ENCODE assay signal across 12 cellular contexts in genomic region chr6:80541186-80541585, GRCh38.
DNase-seq lines count a peak whose midpoint lies in the region; ATAC-seq and TF ChIP-seq lines count a peak whose summit lies in the region.
"Had no signal": no experiment of that assay in that cellular context is flagged by ENCODE, and none has a peak within 500 bp of the region (broad histone marks: within the 10 kb centered on the region; RNA-seq: fewer than 3 reads in every experiment).

No MANE protein-coding gene starts in this region.

- peak overlapping the region; percentile 56; the same call in 1 of the 2 replicates for H4K5ac ChIP-seq in IMR-90 (ENCODE audit: low read depth, low read length)
- H4K5ac ChIP-seq in H9 (ENCODE audit: insufficient read length, low read depth, low read length) = no peak overlapping the region

- peaks cover 10% of the 10 kb centered on the region; the same call in 1 of the 2 replicates for H3K9me1 ChIP-seq in IMR-90 (ENCODE audit: insufficient read depth, low read length)

- no peak overlapping the region for H3K4me3 ChIP-seq in breast epithelium
- H3K4me3 ChIP-seq in IMR-90 (ENCODE audit: insufficient read depth, low read depth, low read length) = no peak overlapping the region
- H3K4me3 ChIP-seq in cardiac fibroblast (replicated peaks in 1 of 2; ENCODE audit: low read depth in 2 of 2, low read length in 2 of 2) = no peak overlapping the region
- no peak overlapping the region for H3K4me3 ChIP-seq in right cardiac atrium (ENCODE audit: low read length)
- no peak overlapping the region for H3K4me3 ChIP-seq in heart right ventricle
- H3K4me3 ChIP-seq: dorsolateral prefrontal cortex, Peyer's patch had no signal

- ATAC-seq in IMR-90 (ENCODE audit: low read depth) = peak; percentile 12
- ATAC-seq in right cardiac atrium = no peak
- no peak for ATAC-seq in heart right ventricle

- H4K8ac ChIP-seq in IMR-90 (ENCODE audit: low read depth in 2 of 2, low read length in 2 of 2) = peak overlapping the region; percentile 52 to 87; a peak in 3 of 4 replicates
- no peak overlapping the region for H4K8ac ChIP-seq in H9 (replicated peaks; ENCODE audit: insufficient read length, low read depth, low read length)

- H3K27ac ChIP-seq in breast epithelium = no peak overlapping the region
- H3K27ac ChIP-seq in IMR-90 (ENCODE audit: insufficient read depth, low read length) = no peak overlapping the region
- no peak overlapping the region for H3K27ac ChIP-seq in right cardiac atrium (ENCODE audit: low read length)
- H3K27ac ChIP-seq in heart right ventricle = no peak overlapping the region
- no peak overlapping the region for H3K27ac ChIP-seq in H9 (ENCODE audit: insufficient read length, low read depth, low read length)
- H3K27ac ChIP-seq: dorsolateral prefrontal cortex, Peyer's patch had no signal

- in situ Hi-C loops in IMR-90 (cut with MboI; ENCODE audit: low sequenced_read_pairs) = no loop called here

- H3K36me3 Mint-ChIP-seq in MCF 10A (ENCODE audit: insufficient read depth, unreplicated experiment) = peaks cover 17% of the 10 kb centered on the region
- H3K36me3 Mint-ChIP-seq in H9 (ENCODE audit: insufficient read depth in 1 of 3, low read depth in 3 of 3) = peaks cover 0 to 8% (median 4%) of the 10 kb centered on the region in 3 experiments; a peak in 4 of 7 replicates

- peaks cover 7% of the 10 kb centered on the region for H3K9me3 Mint-ChIP-seq in MCF 10A (ENCODE audit: unreplicated experiment)
- no peaks in the 10 kb centered on the region; a peak in 2 of 5 replicates for H3K9me3 Mint-ChIP-seq in H9

- TF ChIP-seq RAD21 in IMR-90 (IDR thresholded peaks at IDR 0.05; ENCODE audit: low read length) = 0 out of 2 replicates have a peak, but pooled peaks have one; percentile 4

- H2AK5ac ChIP-seq in IMR-90 (ENCODE audit: low read depth, low read length) (0 out of 2 replicates have a peak overlapping the region, but pooled peaks have one; percentile 6), H9 (ENCODE audit: insufficient read length, low read length) (no peak overlapping the region)

- peak overlapping the region; percentile 99 for H2BK5ac ChIP-seq in IMR-90 (ENCODE audit: low read depth, low read length, poor library complexity, severe bottlenecking)
- H2BK5ac ChIP-seq in H9 (ENCODE audit: insufficient read length, low read length) = no peak overlapping the region

- H3K27me3 ChIP-seq in breast epithelium (no peaks in the 10 kb centered on the region), IMR-90 (ENCODE audit: control insufficient read depth, insufficient read depth, low read length) (no peaks in the 10 kb centered on the region), right cardiac atrium (ENCODE audit: control insufficient read depth, insufficient read depth) (no peaks in the 10 kb centered on the region), heart right ventricle (no peaks in the 10 kb centered on the region), H9 (ENCODE audit: insufficient read depth, low read length) (no peaks in the 10 kb centered on the region)
- H3K27me3 ChIP-seq: BE2C, dorsolateral prefrontal cortex, Peyer's patch had no signal

- POLR2A ChIA-PET in MCF 10A (lab: Yijun Ruan, JAX) = no interaction called here
- POLR2A ChIA-PET in IMR-90 (lab: Charles Lee; ENCODE audit: unreplicated experiment) = no interaction called here

- H3K18ac ChIP-seq in IMR-90 (ENCODE audit: low read depth, low read length) (peak overlapping the region; percentile 97; the same call in 1 of the 2 replicates), H9 (ENCODE audit: insufficient read length, low read depth, low read length) (no peak overlapping the region)

- H3T11ph ChIP-seq in H9 (ENCODE audit: low read length) = no peak overlapping the region

- H3K27ac Mint-ChIP-seq in MCF 10A (ENCODE audit: low read depth, unreplicated experiment) = peak overlapping the region; percentile 68
- H3K27ac Mint-ChIP-seq in H9 = no peak overlapping the region

- H3K4me1 ChIP-seq in breast epithelium (no peaks in the 10 kb centered on the region), IMR-90 (ENCODE audit: control insufficient read depth, insufficient read depth, low read length) (peaks cover 21% of the 10 kb centered on the region), right cardiac atrium (ENCODE audit: control insufficient read depth, insufficient read depth, low read length) (no peaks in the 10 kb centered on the region), heart right ventricle (peaks cover 0 to 3% (median 0%) of the 10 kb centered on the region in 9 donors), H9 (ENCODE audit: insufficient read depth, low read length) (0 out of 2 replicates have a peak, but pooled peaks cover 2% of the 10 kb centered on the region)
- H3K4me1 ChIP-seq: BE2C, Peyer's patch had no signal

- H3K79me2 ChIP-seq in H9 (ENCODE audit: insufficient read depth, low read length) = no peaks in the 10 kb centered on the region

- H3K4ac ChIP-seq in IMR-90 (ENCODE audit: low read depth, low read length) (peak overlapping the region; percentile 97), H9 (ENCODE audit: low read depth, low read length) (no peak overlapping the region)

- H4K91ac ChIP-seq in IMR-90 (ENCODE audit: insufficient read depth, low read depth, low read length) = no peak overlapping the region
- H4K91ac ChIP-seq in H9 (ENCODE audit: insufficient read length, low read depth, low read length) = no peak overlapping the region

- H3K56ac ChIP-seq in IMR-90 (ENCODE audit: extremely low read depth, insufficient read depth, low read length) = peak overlapping the region; percentile 80; the same call in 1 of the 2 replicates
- no peak overlapping the region for H3K56ac ChIP-seq in H9 (ENCODE audit: insufficient read length, low read depth, low read length)

- H3K36me3 ChIP-seq in breast epithelium (no peaks in the 10 kb centered on the region), IMR-90 (ENCODE audit: control insufficient read depth, insufficient read depth, low read length) (no peaks in the 10 kb centered on the region), heart right ventricle (no peaks in the 10 kb centered on the region)
- H3K36me3 ChIP-seq: BE2C, Peyer's patch had no signal

- dilution Hi-C loops in IMR-90 (cut with HindIII; ENCODE audit: low sequenced_read_pairs, unreplicated experiment) = no loop called here

- 0 out of 4 replicates have a peak, but pooled peaks cover 0 to 4% of the 10 kb centered on the region in 2 experiments for H3K79me1 ChIP-seq in IMR-90 (ENCODE audit: low read depth in 1 of 2, low read length in 2 of 2)
- no peaks in the 10 kb centered on the region for H3K79me1 ChIP-seq in H9 (ENCODE audit: insufficient read depth, low read depth, low read length, poor library complexity, severe bottlenecking)

- H2AFZ ChIP-seq in IMR-90 (replicated peaks; ENCODE audit: low read length, poor library complexity) (peak overlapping the region; percentile 19), H9 (ENCODE audit: low read length) (no peak overlapping the region)

- H2BK120ac ChIP-seq in IMR-90 (ENCODE audit: low read depth, low read length) = peak overlapping the region; percentile 99
- no peak overlapping the region for H2BK120ac ChIP-seq in H9 (ENCODE audit: low read depth, low read length, poor library complexity, severe bottlenecking)

- H2BK15ac ChIP-seq in IMR-90 (ENCODE audit: low read depth, low read length) = peak overlapping the region; percentile 87; the same call in 2 of the 3 replicates
- no peak overlapping the region for H2BK15ac ChIP-seq in H9 (ENCODE audit: low read depth, low read length)

- CTCF ChIA-PET in MCF 10A (lab: Yijun Ruan, JAX) = no interaction called here
- CTCF ChIA-PET in IMR-90 (lab: Yijun Ruan, JAX) = no interaction called here

- H3K14ac ChIP-seq in IMR-90 (replicated peaks; ENCODE audit: low read depth, low read length) = peak overlapping the region; percentile 93; the same call in 1 of the 2 replicates
- H3K14ac ChIP-seq in H9 (ENCODE audit: insufficient read depth, low read length) = no peak overlapping the region

- H3K4me2 ChIP-seq in IMR-90 (ENCODE audit: low read depth, low read length) = no peak overlapping the region
- H3K4me2 ChIP-seq in H9 (ENCODE audit: insufficient read depth, insufficient read length, low read length) = no peak overlapping the region

- BruUV-seq in MCF 10A (replicated peaks; lab: Mats Ljungman, UMichigan) = no TSS peak
- no TSS peak for BruUV-seq in IMR-90 (replicated peaks; lab: Mats Ljungman, UMichigan)

- intact Hi-C loops in MCF 10A (cut with micrococcal nuclease) = loop anchor here (5.0 to 10.0 kb wide), 6 partner anchors 84 to 1466 kb away; partner anchors contain the start of genes PHIP and TENT5A
- intact Hi-C loops in breast epithelium (cut with DNase I; ENCODE audit: low total_unique reads) = no loop called here
- intact Hi-C loops in IMR-90 (cut with micrococcal nuclease) = loop anchor here (10.0 kb wide), 1 partner anchor 206 kb away; no protein-coding TSS in a partner anchor
- intact Hi-C loops in right cardiac atrium (cut with DNase I) = no loop called here
- intact Hi-C loops in heart right ventricle (cut with DNase I) = no loop called here

- TF ChIP-seq POLR2A in breast epithelium (IDR thresholded peaks at IDR 0.05) (no peak), IMR-90 (IDR thresholded peaks at IDR 0.05; ENCODE audit: low read depth, low read length) (no peak)

- peaks cover 86% of the 10 kb centered on the region for H3K4me1 Mint-ChIP-seq in MCF 10A (ENCODE audit: insufficient read depth, unreplicated experiment)
- no peaks in the 10 kb centered on the region; a peak in 1 of 4 replicates for H3K4me1 Mint-ChIP-seq in H9

- H3K23ac ChIP-seq in IMR-90 (ENCODE audit: low read depth, low read length) (peak overlapping the region; percentile 94; the same call in 1 of the 2 replicates), H9 (ENCODE audit: insufficient read length, low read depth, low read length) (no peak overlapping the region)

- H3K9ac ChIP-seq in IMR-90 (ENCODE audit: low read depth, low read length) (no peak overlapping the region), H9 (ENCODE audit: extremely low read depth, insufficient read length, low read length) (no peak overlapping the region)

- H4K20me1 ChIP-seq in IMR-90 (ENCODE audit: insufficient read depth, low read length) = no peaks in the 10 kb centered on the region
- H4K20me1 ChIP-seq in H9 (ENCODE audit: control insufficient read depth, insufficient read depth, insufficient read length) = no peaks in the 10 kb centered on the region

- H3K27me3 Mint-ChIP-seq in MCF 10A (ENCODE audit: insufficient read depth, unreplicated experiment) (no peaks in the 10 kb centered on the region), H9 (ENCODE audit: low read depth) (peaks cover 2% of the 10 kb centered on the region; the same call in 1 of the 2 replicates)

- no peak overlapping the region for H2BK12ac ChIP-seq in H9 (ENCODE audit: insufficient read length, low read depth, low read length)

- no peaks in the 10 kb centered on the region for H3K23me2 ChIP-seq in H9 (ENCODE audit: insufficient read length, low read depth, low read length, poor library complexity, severe bottlenecking)

- no peak overlapping the region for H2AK9ac ChIP-seq in IMR-90 (replicated peaks; ENCODE audit: low read depth, low read length, poor library complexity)

- H3K4me3 Mint-ChIP-seq in MCF 10A (ENCODE audit: unreplicated experiment) (peak overlapping the region; percentile 32), H9 (no peak overlapping the region)

- H2BK20ac ChIP-seq in IMR-90 (ENCODE audit: low read depth, low read length) (peak overlapping the region; percentile 99), H9 (ENCODE audit: low read depth, low read length, poor library complexity, severe bottlenecking) (no peak overlapping the region)

- peak; percentile 94 for DNase-seq in MCF 10A (ENCODE audit: unreplicated experiment)
- DNase-seq in breast epithelium (ENCODE audit: low spot score in 2 of 2) = no peak
- DNase-seq in IMR-90 = peak; percentile 85
- peak; percentile 48 to 94 for DNase-seq in cardiac fibroblast (ENCODE audit: low read depth in 2 of 2)
- no peak for DNase-seq in right cardiac atrium
- DNase-seq in heart right ventricle = no peak
- DNase-seq in NCI-H446 (lab: John Stamatoyannopoulos, UW) = no peak
- DNase-seq in H9 = no peak
- DNase-seq: BE2C, dorsolateral prefrontal cortex, NCI-H1105 treated with DMSO at 0.1 percent for 48 hours, Peyer's patch had no signal

- TF ChIP-seq CTCF in MCF 10A (IDR thresholded peaks at IDR 0.05; ENCODE audit: unreplicated experiment) (no peak), breast epithelium (IDR thresholded peaks at IDR 0.05) (no peak), IMR-90 (conservative IDR thresholded peaks at IDR 0.05; ENCODE audit: low read depth, low read length) (no peak), cardiac fibroblast (IDR thresholded peaks at IDR 0.05; ENCODE audit: low read depth, low read length) (no peak), heart right ventricle (IDR thresholded peaks at IDR 0.05) (no peak), H9 (conservative IDR thresholded peaks at IDR 0.05) (no peak)

- no peaks in the 10 kb centered on the region for H3K9me3 ChIP-seq in breast epithelium
- no peaks in the 10 kb centered on the region for H3K9me3 ChIP-seq in IMR-90 (ENCODE audit: control insufficient read depth, insufficient read depth, low read length)
- H3K9me3 ChIP-seq in right cardiac atrium (ENCODE audit: control insufficient read depth, low read length) = no peaks in the 10 kb centered on the region
- peaks cover 0 to 8% (median 0%) of the 10 kb centered on the region in 11 donors for H3K9me3 ChIP-seq in heart right ventricle
- H3K9me3 ChIP-seq in H9 (ENCODE audit: control insufficient read depth, low read depth, low read length) = no peaks in the 10 kb centered on the region
- H3K9me3 ChIP-seq: BE2C, Peyer's patch had no signal

Comparison
In these comparisons a context has a peak if more than half of its experiments do, and no peak if none do; other contexts are left out.
1. DNase-seq: peak in MCF 10A (single experiment), IMR-90 (single experiment) and cardiac fibroblast (2 of 2); none in breast epithelium (0 of 2), right cardiac atrium (0 of 3), heart right ventricle (0 of 2), NCI-H446 (0 of 2) and H9 (single experiment).
2. intact Hi-C loops: an anchor here in MCF 10A (5.0 to 10.0 kb wide) and IMR-90 (10.0 kb wide); none called in breast epithelium, right cardiac atrium and heart right ventricle.